In genomic region chr15:54528021-54528420, GRCh38 we compare ENCODE assay signal across 11 cellular contexts.
"Had no signal": no experiment of that assay in that cellular context is flagged by ENCODE, and none has a peak within 500 bp of the region (broad histone marks: within the 10 kb centered on the region; RNA-seq: fewer than 3 reads in every experiment).

No MANE protein-coding gene starts in this region.

- H3K4me3 ChIP-seq: GM23248, GM23338, HAP-1 had no signal

- H3K4me3 Mint-ChIP-seq: GM23338, H9, HFFc6 had no signal

- DNase-seq: GM23248, GOT3, H7, H9, HCEC 1CT, HFFc6 had no signal

- H3K4me2 ChIP-seq: GM23338 had no signal

- ATAC-seq: GM23338, HCT116 had no signal

- H3K27ac ChIP-seq: GM23248 had no signal

- H3K27ac Mint-ChIP-seq: GM23338, H9, HFFc6 had no signal

- H3K9ac ChIP-seq: GM23248 had no signal

- H3K36me3 ChIP-seq: HAP-1 had no signal

- H3K4me1 ChIP-seq: HAP-1 had no signal

- FAIRE-seq: H1, H54 had no signal

- H2AFZ ChIP-seq: GM23248, GM23338 had no signal

- H3K9me3 ChIP-seq: HAP-1 had no signal
